In genomic region chr10:93496322-93497041, GRCh38 we compare ENCODE assay signal across 8 cellular contexts. TPM values are rescaled to one million over a fixed set of nuclear protein-coding genes. Genes with fewer than 3 reads are reported as not detected.
DNase-seq lines count a peak whose midpoint lies in the region; ATAC-seq, FAIRE-seq and TF ChIP-seq lines count a peak whose summit lies in the region.

CEP55 (plus strand) TSS chr10:93496612; CDS start chr10:93500052, 3,440 bp downstream.

- peak within 1 kb of the TSS; percentile 32 for H3K27ac ChIP-seq in upper lobe of right lung

- DNase-seq in GM12891 (ENCODE audit: insufficient read length, low spot score): peak; percentile 88
- DNase-seq in NCI-H1436 (lab: John Stamatoyannopoulos, UW): peak; percentile 89
- peak; percentile 93 for DNase-seq in SW480 (ENCODE audit: low spot score)
- DNase-seq in activated naive CD8-positive, alpha-beta T cell treated with anti-CD3 and anti-CD28 coated beads, Interleukin-2, amount 50 U/mL, for 16 hours (ENCODE audit: low read depth, low spot score): peak; percentile 88
- peak; percentile 99 for DNase-seq in cardiac septum (ENCODE audit: low spot score)
- DNase-seq in posterior cingulate gyrus: peak; percentile 88 to 99 (median 94)
- DNase-seq in upper lobe of right lung: peak; percentile 98

- H3K4me1 ChIP-seq in upper lobe of right lung: peaks cover 3% of the 10 kb centered on the region

- peak within 1 kb of the TSS; percentile 80 for H3K4me3 ChIP-seq in upper lobe of right lung

- H3K36me3 ChIP-seq in upper lobe of right lung: no peaks in the 10 kb centered on the region

- ATAC-seq in HG02798 (IDR thresholded peaks at IDR 0.05; ENCODE audit: poor library complexity, unreplicated experiment) (peak; percentile 99), upper lobe of right lung (peak; percentile 100)

- no peaks in the 10 kb centered on the region for H3K27me3 ChIP-seq in upper lobe of right lung

- intact Hi-C loops in cardiac septum (cut with DNase I): no loop called here
- intact Hi-C loops in posterior cingulate gyrus (cut with DNase I): no loop called here
- intact Hi-C loops in upper lobe of right lung (cut with DNase I): no loop called here

- peak; percentile 99 for FAIRE-seq in GM12891 (lab: Jason Lieb, UNC)

- TF ChIP-seq POLR2A in GM12891 (IDR thresholded peaks at IDR 0.05; ENCODE audit: low read depth, low read length): peak; percentile 45; the same call in 1 of the 2 replicates

- no peak for TF ChIP-seq CTCF in upper lobe of right lung (IDR thresholded peaks at IDR 0.05)

- no peaks in the 10 kb centered on the region for H3K9me3 ChIP-seq in upper lobe of right lung

TF ChIP-seq in GM12891, 5 proteins besides CTCF, POLR2A, EP300 and RAD21:
- TF ChIP-seq POLR2AphosphoS5 (IDR thresholded peaks at IDR 0.05; ENCODE audit: low read depth, low read length): peak; percentile 64; the same call in 1 of the 2 replicates
- peak; percentile 28; the same call in 1 of the 2 replicates for TF ChIP-seq TAF1 (IDR thresholded peaks at IDR 0.05; ENCODE audit: low read depth, low read length)
- TF ChIP-seq PAX5 (IDR thresholded peaks at IDR 0.05; ENCODE audit: insufficient read depth, low read length, severe bottlenecking): no peak
- no peak for TF ChIP-seq POU2F2 (IDR thresholded peaks at IDR 0.05; ENCODE audit: low read depth, low read length)
- TF ChIP-seq SPI1 (IDR thresholded peaks at IDR 0.05; ENCODE audit: low read depth, low read length): peak; percentile 57

RNA-seq across cellular contexts. Expression of gene CEP55, which starts in this region (rescaled TPM):
- 16.6 TPM for polyA plus RNA-seq in GM12891 (2012; ENCODE audit: low read depth, missing spikeins)
- total RNA-seq in cardiac septum (0.13 TPM), upper lobe of right lung (0.35 TPM)

Comparison
In these comparisons a context has a peak if more than half of its experiments do, and no peak if none do; other contexts are left out.
1. Peak in every context shown above with its lines: DNase-seq, ATAC-seq, H3K4me3 ChIP-seq and H3K27ac ChIP-seq.
2. Peak in DNase-seq in cardiac septum; RNA of the gene not detected or under 1 TPM.
3. Peak in DNase-seq, ATAC-seq, H3K4me3 ChIP-seq and H3K27ac ChIP-seq in upper lobe of right lung; RNA of the gene not detected or under 1 TPM.